Comparison of ENCODE assay signal across 11 cellular contexts in the genomic region with DNA sequence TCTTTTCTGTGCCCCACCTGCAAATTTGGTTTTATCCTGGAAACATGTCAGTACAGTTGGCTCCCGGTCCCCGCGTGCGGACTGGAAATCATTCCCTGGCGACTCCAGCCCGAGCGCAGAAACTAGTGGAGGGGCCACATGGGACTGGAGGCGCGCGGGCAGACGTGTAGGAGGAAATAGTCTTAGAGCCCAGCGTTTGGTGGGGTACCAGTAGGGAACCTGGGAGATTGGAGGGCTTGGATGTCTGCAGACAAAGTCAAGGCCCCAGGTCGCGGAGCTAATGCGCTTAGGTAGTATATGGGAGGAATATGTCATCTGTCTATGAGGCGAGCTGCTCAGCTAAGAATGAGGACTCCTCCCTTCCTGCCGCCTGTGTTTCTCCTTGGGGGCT. TPM values are rescaled to one million over a fixed set of nuclear protein-coding genes. Genes with fewer than 3 reads are reported as not detected.
DNase-seq lines count a peak whose midpoint lies in the region; TF ChIP-seq lines count a peak whose summit lies in the region.
"Had no signal": no experiment of that assay in that cellular context is flagged by ENCODE, and none has a peak within 500 bp of the region (broad histone marks: within the 10 kb centered on the region; RNA-seq: fewer than 3 reads in every experiment).

No MANE protein-coding gene starts in this region.

- peak overlapping the region; percentile 75 for H3K4me3 ChIP-seq in HUES64 (ENCODE audit: low read length)
- H3K4me3 ChIP-seq in dorsolateral prefrontal cortex: peak overlapping the region in 58 of 59 donors; percentile 27 to 74 (median 61)
- peak overlapping the region in 1 of 2 experiments; percentile 73 for H3K4me3 ChIP-seq in mesenchymal stem cell (ENCODE audit: insufficient read depth in 1 of 2, low read depth in 1 of 2, low read length in 2 of 2)
- peak overlapping the region; percentile 66 to 82 for H3K4me3 ChIP-seq in testis

- no peak overlapping the region for H2BK5ac ChIP-seq in mesenchymal stem cell (ENCODE audit: low read depth, low read length, poor library complexity, severe bottlenecking)

- H3K4me1 ChIP-seq in HUES64 (ENCODE audit: insufficient read depth, low read length) (peaks cover 26% of the 10 kb centered on the region), mesenchymal stem cell (ENCODE audit: control insufficient read depth, insufficient read depth, low read depth, low read length) (peaks cover 16% of the 10 kb centered on the region), testis (no peaks in the 10 kb centered on the region)

- H3K4me2 ChIP-seq in mesenchymal stem cell (ENCODE audit: low read length, poor library complexity, severe bottlenecking): no peak overlapping the region

- H2AFZ ChIP-seq in mesenchymal stem cell (ENCODE audit: low read depth, low read length): no peak overlapping the region

- H3K27ac ChIP-seq in HUES64 (ENCODE audit: low read depth, low read length) (no peak overlapping the region), dorsolateral prefrontal cortex (peak overlapping the region in 27 of 59 donors; percentile 4 to 89 (median 69)), mesenchymal stem cell (ENCODE audit: low read length, poor library complexity, severe bottlenecking) (no peak overlapping the region), testis (no peak overlapping the region), RWPE1 (no peak overlapping the region)

- H2BK12ac ChIP-seq in mesenchymal stem cell (ENCODE audit: low read length in 2 of 2): no peak overlapping the region

- H2AK5ac ChIP-seq in mesenchymal stem cell (ENCODE audit: low read length, severe bottlenecking): no peak overlapping the region

- H3K4ac ChIP-seq in mesenchymal stem cell (ENCODE audit: low read depth in 1 of 2, low read length in 2 of 2): no peak overlapping the region

- H3K36me3 ChIP-seq in HUES64 (ENCODE audit: insufficient read depth, low read length): no peaks in the 10 kb centered on the region; the same call in 1 of the 2 replicates
- no peaks in the 10 kb centered on the region for H3K36me3 ChIP-seq in mesenchymal stem cell (ENCODE audit: control insufficient read depth in 1 of 2, insufficient read depth in 2 of 2, low read depth in 1 of 2, low read length in 2 of 2)
- no peaks in the 10 kb centered on the region for H3K36me3 ChIP-seq in testis (ENCODE audit: low read depth, missing control alignments)

- POLR2A ChIA-PET in RWPE1 (lab: Yijun Ruan, JAX; ENCODE audit: low non-redundant PET): no interaction called here

- peaks cover 14% of the 10 kb centered on the region for H3K27me3 ChIP-seq in HUES64 (ENCODE audit: insufficient read depth, low read length)
- peaks cover 0 to 51% (median 17%) of the 10 kb centered on the region in 45 donors for H3K27me3 ChIP-seq in dorsolateral prefrontal cortex
- peaks cover 40 to 42% of the 10 kb centered on the region in 2 experiments for H3K27me3 ChIP-seq in mesenchymal stem cell (ENCODE audit: control insufficient read depth in 1 of 2, insufficient read depth in 1 of 2, low read length in 2 of 2)
- H3K27me3 ChIP-seq in testis: no peaks in the 10 kb centered on the region

- no peak overlapping the region for H4K8ac ChIP-seq in mesenchymal stem cell (ENCODE audit: low read length)

- no peak for TF ChIP-seq POLR2A in testis (IDR thresholded peaks at IDR 0.05)

- H3K18ac ChIP-seq in mesenchymal stem cell (ENCODE audit: low read depth in 1 of 2, low read length in 2 of 2): no peak overlapping the region

- H3K9me3 ChIP-seq in HUES64 (ENCODE audit: insufficient read depth, low read depth, low read length) (no peaks in the 10 kb centered on the region), mesenchymal stem cell (ENCODE audit: control insufficient read depth, low read length) (no peaks in the 10 kb centered on the region), testis (no peaks in the 10 kb centered on the region)

- H3K9ac ChIP-seq in HUES64 (ENCODE audit: low read depth, low read length) (peak overlapping the region; percentile 75), mesenchymal stem cell (ENCODE audit: low read length) (peak overlapping the region; percentile 21)

- TF ChIP-seq CTCF in dorsolateral prefrontal cortex (IDR thresholded peaks at IDR 0.05 in 54 of 56, conservative IDR thresholded peaks at IDR 0.05 in 2 of 56; ENCODE audit: low read depth in 1 of 56, partially characterized antibody in 56 of 56) (no peak), testis (IDR thresholded peaks at IDR 0.05) (no peak), RWPE1 (conservative IDR thresholded peaks at IDR 0.05; ENCODE audit: low read depth) (no peak)

- 4% methylated on average over 17 of the region's 17 CpGs for WGBS in HUES64
- 15% methylated on average over 17 of the region's 17 CpGs for WGBS in mesenchymal stem cell
- 25 to 29% methylated on average over 17 of the region's 17 CpGs for WGBS in testis, 2 donors

- CTCF ChIA-PET in RWPE1 (lab: Yijun Ruan, JAX): no interaction called here

- DNase-seq in dorsolateral prefrontal cortex (peak in 2 of 10 donors; percentile 13 to 50), mesenchymal stem cell (no peak), testis (peak; percentile 19), NCI-H2107 treated with DMSO at 0.1 percent for 48 hours (lab: John Stamatoyannopoulos, UW; ENCODE audit: unreplicated experiment) (no peak), NCI-H187 treated with DMSO at 0.1 percent for 48 hours (lab: John Stamatoyannopoulos, UW) (no peak), RWPE1 (ENCODE audit: low spot score) (no peak)
- DNase-seq: GDM1; PC-3; stimulated activated CD4-positive, alpha-beta T cell treated with anti-CD3 and anti-CD28 coated beads, Interleukin-4, amount 100 ng/mL, for 1 hour; stimulated activated naive B cell treated with anti-CD40 and anti-IgM and Interleukin-4, amounts not matched to agents 10 μg/mL and 1 μg/mL and 100 μg/mL, for 72 hours had no signal

- no peaks in the 10 kb centered on the region for H3K79me1 ChIP-seq in mesenchymal stem cell (replicated peaks; ENCODE audit: low read length, poor library complexity, severe bottlenecking)

- H3K23ac ChIP-seq in mesenchymal stem cell (ENCODE audit: low read length in 2 of 2): no peak overlapping the region

- no peak overlapping the region for H3K14ac ChIP-seq in mesenchymal stem cell (ENCODE audit: low read length in 2 of 2)

- H2BK120ac ChIP-seq in mesenchymal stem cell (ENCODE audit: low read depth, low read length): no peak overlapping the region

- H4K91ac ChIP-seq in mesenchymal stem cell (ENCODE audit: low read length): no peak overlapping the region

- intact Hi-C loops in dorsolateral prefrontal cortex (cut with DNase I) (loop anchor here (5.0 to 10.0 kb wide), 3 partner anchors 174 to 602 kb away; no protein-coding TSS in a partner anchor), testis (cut with DNase I; ENCODE audit: low total_unique reads) (no loop called here)

- H2BK15ac ChIP-seq in mesenchymal stem cell (ENCODE audit: low read depth, poor library complexity, severe bottlenecking): no peak overlapping the region

RNA-seq across cellular contexts. Expression of a gene that starts 1.3 kb away (rescaled TPM):
- 23.7 TPM for polyA plus RNA-seq in HUES64 (2013, experiment 1 of 2)
- polyA plus RNA-seq in HUES64 (2013, experiment 2 of 2): 31.4 TPM
- total RNA-seq in dorsolateral prefrontal cortex (100 to 1,000 TPM in 45 of 120 experiments, 10 to 100 TPM in 75; 30.7 to 141 (median 92.4) TPM), testis (10 to 100 TPM; 29.4 to 39.1 TPM)
- not detected for polyA plus RNA-seq in mesenchymal stem cell (2013, experiment 1 of 2)
- polyA plus RNA-seq in mesenchymal stem cell (2013, experiment 2 of 2): not detected
- 10.9 TPM for polyA plus RNA-seq in testis (ENCODE audit: insufficient read depth, low read depth, low replicate concordance)
- total RNA-seq: PC-3 had no signal
